In the genomic region with DNA sequence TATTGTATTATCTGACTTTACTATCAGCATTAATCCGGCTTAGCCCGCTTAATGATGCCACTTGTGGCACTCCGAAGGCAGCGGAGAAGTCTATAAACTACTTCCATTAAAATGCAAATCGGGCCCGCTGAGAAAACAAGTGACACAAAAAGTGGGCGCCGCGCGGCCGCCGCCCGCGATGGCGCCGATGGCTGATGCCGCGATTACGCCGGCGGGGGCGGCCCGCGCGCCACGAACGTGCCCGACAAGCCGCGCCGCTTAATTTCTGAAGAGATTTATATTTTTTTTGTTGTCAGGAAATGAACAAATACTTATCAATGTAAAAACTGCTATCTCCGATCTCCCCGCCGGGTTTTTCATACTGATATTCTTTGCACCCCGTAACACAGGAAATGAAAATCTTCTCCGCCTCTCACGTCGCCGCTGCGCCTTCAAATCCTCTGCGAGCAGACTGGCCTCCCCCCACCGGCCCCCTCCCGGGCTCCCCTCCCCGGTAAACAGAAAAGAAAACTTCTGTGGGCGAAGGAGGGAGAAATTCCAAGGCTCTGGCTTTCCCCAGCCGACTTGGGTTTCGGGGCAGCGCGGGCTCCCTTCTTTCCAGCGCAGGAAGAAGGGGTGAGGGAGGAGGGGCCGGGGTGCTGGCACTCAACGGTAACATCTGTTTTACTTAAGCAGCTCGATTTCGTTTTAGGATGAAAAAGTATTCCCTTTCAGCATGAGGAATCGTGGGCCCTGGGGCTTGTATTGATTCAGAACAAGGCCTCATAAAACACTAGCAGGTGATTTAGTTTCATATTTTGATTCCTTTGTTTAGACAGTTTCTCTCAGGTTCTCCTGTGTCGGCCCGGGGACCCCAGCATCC, we compare ENCODE assay signal across 8 cellular contexts.
DNase-seq lines count a peak whose midpoint lies in the region; ATAC-seq, FAIRE-seq and TF ChIP-seq lines count a peak whose summit lies in the region.

No MANE protein-coding gene starts in this region.

- no peaks in the 10 kb centered on the region; the same call in 1 of the 2 replicates for H3F3A ChIP-seq in GM23338 (replicated peaks; ENCODE audit: low read depth)
- H3F3A ChIP-seq in PC-9 (ENCODE audit: insufficient read depth, low read depth), result no peaks in the 10 kb centered on the region; the same call in 1 of the 2 replicates

- H3K79me2 ChIP-seq in GM23338 (replicated peaks; ENCODE audit: insufficient read depth) (no peaks in the 10 kb centered on the region), PC-9 (ENCODE audit: low read depth) (no peaks in the 10 kb centered on the region)

- H3K27me3 Mint-ChIP-seq in GM23338 (ENCODE audit: insufficient read depth, low read depth, poor library complexity), result peaks cover 12% of the 10 kb centered on the region
- peaks cover 42% of the 10 kb centered on the region for H3K27me3 Mint-ChIP-seq in activated naive CD4-positive, alpha-beta T cell treated with anti-CD3 and anti-CD28 coated beads, Interleukin-2, amount 10 ng/mL, durations not matched to agents 7 days and 5 days

- peak; percentile 74 for DNase-seq in GM03348 (ENCODE audit: low spot score)
- peak; percentile 85 for DNase-seq in GM23338 (ENCODE audit: low spot score)
- peak in 1 of 2 experiments; percentile 9 for DNase-seq in PC-9
- DNase-seq in activated naive CD4-positive, alpha-beta T cell treated with anti-CD3 and anti-CD28 coated beads, Interleukin-2, amount 10 ng/mL, durations not matched to agents 7 days and 5 days, result peak; percentile 74
- DNase-seq in left ventricle myocardium superior, result peak; percentile 25
- peak; percentile 81 for DNase-seq in urothelium cell line (ENCODE audit: low spot score)

- no peaks in the 10 kb centered on the region for H3K36me3 ChIP-seq in GM23338 (ENCODE audit: insufficient read depth)
- H3K36me3 ChIP-seq in PC-9 (ENCODE audit: low read depth), result no peaks in the 10 kb centered on the region
- H3K36me3 ChIP-seq in rectal smooth muscle tissue (ENCODE audit: control insufficient read depth, insufficient read depth, low read length), result no peaks in the 10 kb centered on the region

- H3K4me3 ChIP-seq in GM23338, result peak overlapping the region; percentile 79
- peak overlapping the region; percentile 50; the same call in 1 of the 2 replicates for H3K4me3 ChIP-seq in PC-9
- H3K4me3 ChIP-seq in rectal smooth muscle tissue (ENCODE audit: low read length), result peak overlapping the region; percentile 61

- H3K4me2 ChIP-seq in GM23338 (peak overlapping the region; percentile 78), PC-9 (peak overlapping the region; percentile 45)

- FAIRE-seq in urothelium cell line (lab: Jason Lieb, UNC), result no peak

- no peak overlapping the region for H3K9ac ChIP-seq in rectal smooth muscle tissue (ENCODE audit: low read length)

- POLR2A ChIA-PET in PC-9 (lab: Charles Lee; ENCODE audit: unreplicated experiment), result no interaction called here

- ATAC-seq in GM23338 (peak; percentile 51), left ventricle myocardium superior (no peak), HG03439 (IDR thresholded peaks at IDR 0.05; ENCODE audit: unreplicated experiment) (no peak)

- H3K9me3 Mint-ChIP-seq in GM23338, result peaks cover 3% of the 10 kb centered on the region; the same call in 1 of the 3 replicates
- H3K9me3 Mint-ChIP-seq in activated naive CD4-positive, alpha-beta T cell treated with anti-CD3 and anti-CD28 coated beads, Interleukin-2, amount 10 ng/mL, durations not matched to agents 7 days and 5 days, result no peaks in the 10 kb centered on the region

- H3K4me1 ChIP-seq in GM23338 (ENCODE audit: insufficient read depth), result peaks cover 28% of the 10 kb centered on the region
- no peaks in the 10 kb centered on the region for H3K4me1 ChIP-seq in PC-9 (replicated peaks; ENCODE audit: insufficient read depth)
- H3K4me1 ChIP-seq in rectal smooth muscle tissue (ENCODE audit: control insufficient read depth, insufficient read depth, low read length), result no peaks in the 10 kb centered on the region

- H3K9me3 ChIP-seq in PC-9 (ENCODE audit: insufficient read depth, low read depth), result no peaks in the 10 kb centered on the region

- H2AFZ ChIP-seq in GM23338, result peak overlapping the region; percentile 70; the same call in 1 of the 2 replicates
- peak overlapping the region; percentile 75 for H2AFZ ChIP-seq in PC-9

- peaks cover 4% of the 10 kb centered on the region; the same call in 1 of the 3 replicates for H3K36me3 Mint-ChIP-seq in GM23338 (ENCODE audit: low read depth)
- H3K36me3 Mint-ChIP-seq in activated naive CD4-positive, alpha-beta T cell treated with anti-CD3 and anti-CD28 coated beads, Interleukin-2, amount 10 ng/mL, durations not matched to agents 7 days and 5 days, result no peaks in the 10 kb centered on the region

- H3K27ac Mint-ChIP-seq in GM23338, result peak overlapping the region; percentile 97
- peak overlapping the region; percentile 98 for H3K27ac Mint-ChIP-seq in activated naive CD4-positive, alpha-beta T cell treated with anti-CD3 and anti-CD28 coated beads, Interleukin-2, amount 10 ng/mL, durations not matched to agents 7 days and 5 days

- intact Hi-C loops in PC-9 (cut with micrococcal nuclease; ENCODE audit: unreplicated experiment), result no loop called here
- intact Hi-C loops in left ventricle myocardium superior (cut with micrococcal nuclease), result no loop called here

- peaks cover 22% of the 10 kb centered on the region for H3K4me1 Mint-ChIP-seq in GM23338
- H3K4me1 Mint-ChIP-seq in activated naive CD4-positive, alpha-beta T cell treated with anti-CD3 and anti-CD28 coated beads, Interleukin-2, amount 10 ng/mL, durations not matched to agents 7 days and 5 days, result peaks cover 13% of the 10 kb centered on the region

- H3K27me3 ChIP-seq in GM23338 (ENCODE audit: insufficient read depth) (no peaks in the 10 kb centered on the region), PC-9 (ENCODE audit: insufficient read depth, low read depth) (no peaks in the 10 kb centered on the region), rectal smooth muscle tissue (ENCODE audit: control insufficient read depth, insufficient read depth, low read length) (peaks cover 7% of the 10 kb centered on the region)

- no peak for TF ChIP-seq CTCF in GM23338 (conservative IDR thresholded peaks at IDR 0.05; ENCODE audit: low read depth in 2 of 2)
- TF ChIP-seq CTCF in PC-9 (conservative IDR thresholded peaks at IDR 0.05), result no peak

- CTCF ChIA-PET in PC-9 (lab: Charles Lee), result no interaction called here
- CTCF ChIA-PET in activated naive CD4-positive, alpha-beta T cell treated with anti-CD3 and anti-CD28 coated beads, Interleukin-2, amount 10 ng/mL, durations not matched to agents 7 days and 5 days (lab: Charles Lee), result no interaction called here

- H3K9me2 ChIP-seq in GM23338 (ENCODE audit: insufficient read depth) (peaks cover 12% of the 10 kb centered on the region; the same call in 1 of the 2 replicates), PC-9 (ENCODE audit: insufficient read depth) (no peaks in the 10 kb centered on the region)

- H4K20me1 ChIP-seq in GM23338 (replicated peaks; ENCODE audit: insufficient read depth), result no peaks in the 10 kb centered on the region
- H4K20me1 ChIP-seq in PC-9 (ENCODE audit: insufficient read depth), result no peaks in the 10 kb centered on the region

- TSS peak; percentile 59 for BruUV-seq in PC-9 (replicated peaks; lab: Mats Ljungman, UMichigan)

- H3K27ac ChIP-seq in GM23338 (ENCODE audit: low read depth) (peak overlapping the region; percentile 99), PC-9 (no peak overlapping the region), rectal smooth muscle tissue (ENCODE audit: low read depth, low read length) (no peak overlapping the region)

- H3K4me3 Mint-ChIP-seq in GM23338, result peak overlapping the region; percentile 80
- H3K4me3 Mint-ChIP-seq in activated naive CD4-positive, alpha-beta T cell treated with anti-CD3 and anti-CD28 coated beads, Interleukin-2, amount 10 ng/mL, durations not matched to agents 7 days and 5 days, result peak overlapping the region; percentile 82

TF ChIP-seq in GM23338, 12 proteins besides CTCF, POLR2A, EP300 and RAD21:
- peak; percentile 96 for TF ChIP-seq CREB1 (CRISPR knock-in tag; IDR thresholded peaks at IDR 0.05; ENCODE audit: low read depth)
- TF ChIP-seq POLR2AphosphoS5 (IDR thresholded peaks at IDR 0.05; ENCODE audit: low read depth), result peak; percentile 26
- TF ChIP-seq, protein P1, sequence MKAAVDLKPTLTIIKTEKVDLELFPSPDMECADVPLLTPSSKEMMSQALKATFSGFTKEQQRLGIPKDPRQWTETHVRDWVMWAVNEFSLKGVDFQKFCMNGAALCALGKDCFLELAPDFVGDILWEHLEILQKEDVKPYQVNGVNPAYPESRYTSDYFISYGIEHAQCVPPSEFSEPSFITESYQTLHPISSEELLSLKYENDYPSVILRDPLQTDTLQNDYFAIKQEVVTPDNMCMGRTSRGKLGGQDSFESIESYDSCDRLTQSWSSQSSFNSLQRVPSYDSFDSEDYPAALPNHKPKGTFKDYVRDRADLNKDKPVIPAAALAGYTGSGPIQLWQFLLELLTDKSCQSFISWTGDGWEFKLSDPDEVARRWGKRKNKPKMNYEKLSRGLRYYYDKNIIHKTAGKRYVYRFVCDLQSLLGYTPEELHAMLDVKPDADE (IDR thresholded peaks at IDR 0.05), result no peak
